8 cellular contexts compared by ENCODE assay signal in the genomic region with DNA sequence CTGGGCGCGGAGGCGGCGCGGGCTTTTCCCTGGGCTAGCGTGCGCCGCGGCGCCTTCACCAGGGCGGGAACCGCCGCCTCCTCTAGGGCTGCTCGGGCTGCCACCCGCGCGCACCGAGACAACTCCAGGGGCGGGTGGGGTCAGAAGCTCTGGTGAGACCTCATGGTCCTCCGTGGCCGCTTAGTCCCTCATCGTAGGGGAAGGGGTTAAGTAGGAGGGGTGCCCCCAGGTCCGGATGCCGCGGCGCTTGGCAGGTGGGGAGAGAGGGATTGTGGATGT. TPM values are rescaled to one million over a fixed set of nuclear protein-coding genes. Genes with fewer than 3 reads are reported as not detected.
DNase-seq lines count a peak whose midpoint lies in the region; ATAC-seq and TF ChIP-seq lines count a peak whose summit lies in the region.

No MANE protein-coding gene starts in this region.

- no peaks in the 10 kb centered on the region for H3K9me2 ChIP-seq in GM23338 (ENCODE audit: insufficient read depth)

- H3K27ac Mint-ChIP-seq in GM23338 (no peak overlapping the region), T-cell (no peak overlapping the region)

- peak; percentile 54 for ATAC-seq in GM23338
- ATAC-seq in T-cell (replicated peaks in 1 of 4), result peak in 1 of 4 experiments; percentile 27
- peak; percentile 49 for ATAC-seq in foreskin keratinocyte
- no peak for ATAC-seq in GM21786 (IDR thresholded peaks at IDR 0.05; ENCODE audit: unreplicated experiment)
- no peak for ATAC-seq in GM19463 (IDR thresholded peaks at IDR 0.05; ENCODE audit: unreplicated experiment)

- H3K27me3 Mint-ChIP-seq in GM23338 (ENCODE audit: insufficient read depth, low read depth, poor library complexity) (peaks cover 33% of the 10 kb centered on the region), T-cell (peaks cover 48 to 57% of the 10 kb centered on the region in 2 donors)

- POLR2A ChIA-PET in T-cell (lab: Charles Lee), result interaction anchor here in 1 of 2 donors (0.7 kb wide), 1 partner anchor 294 kb away, joined by 5 read pairs; no protein-coding TSS in a partner anchor

- peaks cover 5% of the 10 kb centered on the region; the same call in 1 of the 2 replicates for H3F3A ChIP-seq in GM23338 (replicated peaks; ENCODE audit: low read depth)

- H3K36me3 ChIP-seq in GM23338 (ENCODE audit: insufficient read depth) (no peaks in the 10 kb centered on the region), osteoblast (ENCODE audit: insufficient read depth, low read length) (no peaks in the 10 kb centered on the region)

- H3K27me3 ChIP-seq in GM23338 (ENCODE audit: insufficient read depth), result peaks cover 82% of the 10 kb centered on the region
- H3K27me3 ChIP-seq in foreskin keratinocyte, result no peaks in the 10 kb centered on the region
- H3K27me3 ChIP-seq in osteoblast (ENCODE audit: insufficient read depth, low read length), result peaks cover 43% of the 10 kb centered on the region

- peak overlapping the region; percentile 91 for H3K4me2 ChIP-seq in GM23338
- peak overlapping the region; percentile 83 for H3K4me2 ChIP-seq in osteoblast (ENCODE audit: insufficient read depth, low read length)

- DNase-seq in GM23338 (ENCODE audit: low spot score), result peak; percentile 43
- no peak for DNase-seq in T-cell
- DNase-seq in foreskin keratinocyte, result no peak
- DNase-seq in osteoblast (ENCODE audit: insufficient read length, low spot score, missing footprints), result peak; percentile 88
- DNase-seq in T-helper 1 cell, result no peak
- no peak for DNase-seq in mucosa of gallbladder (ENCODE audit: low spot score)

- CTCF ChIA-PET in T-cell (lab: Charles Lee), result no interaction called here

- peak overlapping the region; percentile 65 for H3K4me3 Mint-ChIP-seq in GM23338
- H3K4me3 Mint-ChIP-seq in T-cell, result peak overlapping the region in 2 of 3 donors; percentile 37 to 50

- H3K9me3 Mint-ChIP-seq in GM23338, result no peaks in the 10 kb centered on the region
- H3K9me3 Mint-ChIP-seq in T-cell, result no peaks in the 10 kb centered on the region

- no peak overlapping the region for H3K27ac ChIP-seq in GM23338 (ENCODE audit: low read depth)
- H3K27ac ChIP-seq in foreskin keratinocyte, result no peak overlapping the region
- H3K27ac ChIP-seq in osteoblast (ENCODE audit: low read depth, low read length), result no peak overlapping the region

- H4K20me1 ChIP-seq in GM23338 (replicated peaks; ENCODE audit: insufficient read depth) (no peaks in the 10 kb centered on the region), osteoblast (ENCODE audit: insufficient read depth, low read length) (no peaks in the 10 kb centered on the region)

- H3K36me3 Mint-ChIP-seq in GM23338 (ENCODE audit: low read depth) (no peaks in the 10 kb centered on the region; the same call in 2 of the 3 replicates), T-cell (no peaks in the 10 kb centered on the region)

- H3K79me2 ChIP-seq in GM23338 (replicated peaks; ENCODE audit: insufficient read depth) (no peaks in the 10 kb centered on the region), osteoblast (ENCODE audit: insufficient read depth, low read length) (no peaks in the 10 kb centered on the region)

- H3K4me1 ChIP-seq in GM23338 (ENCODE audit: insufficient read depth) (peaks cover 46% of the 10 kb centered on the region), foreskin keratinocyte (no peaks in the 10 kb centered on the region), osteoblast (ENCODE audit: insufficient read depth, low read length) (peaks cover 35% of the 10 kb centered on the region)

- TF ChIP-seq CTCF in GM23338 (conservative IDR thresholded peaks at IDR 0.05; ENCODE audit: low read depth in 2 of 2), result no peak
- TF ChIP-seq CTCF in foreskin keratinocyte (conservative IDR thresholded peaks at IDR 0.05), result no peak
- TF ChIP-seq CTCF in osteoblast (IDR thresholded peaks at IDR 0.05; ENCODE audit: extremely low read depth, low read depth, low read length), result no peak

- H3K4me1 Mint-ChIP-seq in GM23338 (peaks cover 24% of the 10 kb centered on the region), T-cell (peaks cover 6 to 13% (median 11%) of the 10 kb centered on the region in 3 donors)

- H2AFZ ChIP-seq in GM23338, result peak overlapping the region; percentile 93
- H2AFZ ChIP-seq in osteoblast (ENCODE audit: low read length), result peak overlapping the region; percentile 15

- peak overlapping the region; percentile 85 for H3K4me3 ChIP-seq in GM23338
- H3K4me3 ChIP-seq in osteoblast (ENCODE audit: insufficient read depth, low read length), result peak overlapping the region; percentile 74

- H3K9me3 ChIP-seq in osteoblast (ENCODE audit: low read depth, low read length), result no peaks in the 10 kb centered on the region

TF ChIP-seq in GM23338, 12 proteins besides CTCF, POLR2A, EP300 and RAD21:
- TF ChIP-seq EZH2 (IDR thresholded peaks at IDR 0.05; ENCODE audit: low read depth, unreplicated experiment), result peak; percentile 52
- TF ChIP-seq ZNF462 (CRISPR knock-in tag; IDR thresholded peaks at IDR 0.05), result no peak

RNA-seq across cellular contexts. Expression of gene SERTAD4, which starts 0.6 kb away (rescaled TPM):
- total RNA-seq in GM23338 (2014; rRNA removed; shearing (Covaris generic)), result 1.0 and 1.6 TPM in 2 replicates
- polyA plus RNA-seq in GM23338 (2016; fragmentation: Nextera tagmentation; extraction: Ambion mirVana) (1.3 and 1.4 TPM in 2 replicates), foreskin keratinocyte (2.8 and 4.7 TPM in 2 replicates)
- total RNA-seq in T-cell (not detected), foreskin keratinocyte (5.3 and 9.2 TPM in 2 replicates), osteoblast (2.9 and 8.0 TPM in 2 replicates), mucosa of gallbladder (2.6 TPM)

Comparison
In these comparisons a context has a peak if more than half of its experiments do, and no peak if none do; other contexts are left out.
1. ATAC-seq: peak in GM23338 (single experiment) and foreskin keratinocyte (single experiment); none in GM21786 (single experiment) and GM19463 (single experiment).
2. DNase-seq: peak in GM23338 (single experiment) and osteoblast (single experiment); none in T-cell (0 of 34), foreskin keratinocyte (0 of 2), T-helper 1 cell (0 of 5) and mucosa of gallbladder (single experiment).